8 cellular contexts compared by ENCODE assay signal in genomic region chr14:50335389-50335788, GRCh38. TPM values are rescaled to one million over a fixed set of nuclear protein-coding genes. Genes with fewer than 3 reads are reported as not detected.
DNase-seq lines count a peak whose midpoint lies in the region; ATAC-seq, FAIRE-seq and TF ChIP-seq lines count a peak whose summit lies in the region.

No MANE protein-coding gene starts in this region.

- H3K4me3 ChIP-seq in HAP-1 = no peak overlapping the region
- no peak overlapping the region for H3K4me3 ChIP-seq in esophagus squamous epithelium
- no peak overlapping the region for H3K4me3 ChIP-seq in muscle layer of colon (ENCODE audit: low read depth in 1 of 2, low read length in 2 of 2)

- no peak overlapping the region for H3K9ac ChIP-seq in muscle layer of colon (ENCODE audit: low read length)

- in situ Hi-C loops in HAP-1 (cut with MboI; ENCODE audit: low sequenced_read_pairs) = no loop called here

- H3K4me1 ChIP-seq in HAP-1 (peaks cover 9% of the 10 kb centered on the region), esophagus squamous epithelium (peaks cover 0 to 34% (median 13%) of the 10 kb centered on the region in 3 donors), muscle layer of colon (ENCODE audit: insufficient read depth, low read length) (peaks cover 34% of the 10 kb centered on the region)

- H3K27ac ChIP-seq in esophagus squamous epithelium (peak overlapping the region; percentile 13 to 72 (median 68)), muscle layer of colon (ENCODE audit: low read depth, low read length) (peak overlapping the region; percentile 40)

- intact Hi-C loops in esophagus squamous epithelium (cut with DNase I) = no loop called here

- peak; percentile 80 to 84 for DNase-seq in HAP-1 (ENCODE audit: low spot score in 2 of 2)
- DNase-seq in NCI-H69 (lab: John Stamatoyannopoulos, UW) = peak; percentile 97
- no peak for DNase-seq in esophagus squamous epithelium (lab: John Stamatoyannopoulos, UW)
- DNase-seq in HK-2 (ENCODE audit: unreplicated experiment) = no peak
- no peak for DNase-seq in HPDE6-E6E7 (ENCODE audit: extremely low spot score)
- no peak for DNase-seq in urothelium cell line (ENCODE audit: low spot score)

- no peak for FAIRE-seq in urothelium cell line (lab: Jason Lieb, UNC)

- ATAC-seq in GM19023 (IDR thresholded peaks at IDR 0.05; ENCODE audit: unreplicated experiment) = no peak

- no peak for TF ChIP-seq POLR2A in esophagus squamous epithelium (IDR thresholded peaks at IDR 0.05)

- H3K27me3 ChIP-seq in HAP-1 (ENCODE audit: low read depth) = no peaks in the 10 kb centered on the region
- no peaks in the 10 kb centered on the region for H3K27me3 ChIP-seq in esophagus squamous epithelium
- H3K27me3 ChIP-seq in muscle layer of colon (ENCODE audit: control insufficient read depth in 1 of 2, insufficient read depth in 2 of 2, low read length in 2 of 2) = no peaks in the 10 kb centered on the region

- WGBS in esophagus squamous epithelium, 2 donors = 20 to 50% methylated on average over 7 of the region's 7 CpGs

- H3K36me3 ChIP-seq in HAP-1 (replicated peaks) = no peaks in the 10 kb centered on the region; the same call in 1 of the 2 replicates
- peaks cover 0 to 43% (median 0%) of the 10 kb centered on the region in 3 donors for H3K36me3 ChIP-seq in esophagus squamous epithelium
- peaks cover 2% of the 10 kb centered on the region for H3K36me3 ChIP-seq in muscle layer of colon (ENCODE audit: insufficient read depth, low read length)

- H3K9me3 ChIP-seq in HAP-1 (no peaks in the 10 kb centered on the region), esophagus squamous epithelium (no peaks in the 10 kb centered on the region), muscle layer of colon (ENCODE audit: low read length) (no peaks in the 10 kb centered on the region)

- TF ChIP-seq CTCF in esophagus squamous epithelium (IDR thresholded peaks at IDR 0.05) = no peak

RNA-seq across cellular contexts. Expression of gene DMAC2L, which starts 23.3 kb away (rescaled TPM):
- total RNA-seq in esophagus squamous epithelium = 10 to 100 TPM; 13.4 to 21.7 (median 16.6) TPM

RNA-seq across cellular contexts. Expression of gene L2HGDH, which starts 23.4 kb away (rescaled TPM):
- 10 to 100 TPM in 2 of 4 donors, 1 to 10 TPM in 2; 6.5 to 14.2 (median 9.3) TPM for total RNA-seq in esophagus squamous epithelium

Comparison
In these comparisons a context has a peak if more than half of its experiments do, and no peak if none do; other contexts are left out.
1. DNase-seq: peak in HAP-1 (2 of 2) and NCI-H69 (single experiment); none in esophagus squamous epithelium (single experiment), HK-2 (single experiment), HPDE6-E6E7 (single experiment) and urothelium cell line (single experiment).